9 cellular contexts compared by ENCODE assay signal in the genomic region with DNA sequence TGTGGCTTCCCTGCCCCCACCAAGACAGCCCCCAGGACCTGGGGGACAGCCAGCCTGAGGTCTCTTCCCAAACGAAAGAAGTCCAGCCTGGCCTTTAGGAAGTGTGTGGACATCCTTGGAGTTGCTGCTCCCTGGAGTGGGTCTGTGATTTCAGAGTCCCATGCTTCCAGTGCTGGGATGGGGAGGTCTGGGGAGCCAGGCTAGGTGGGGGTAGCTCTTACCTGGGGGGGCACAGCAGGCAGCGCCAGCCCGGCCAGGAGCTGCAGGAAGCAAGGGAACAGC. TPM values are rescaled to one million over a fixed set of nuclear protein-coding genes. Genes with fewer than 3 reads are reported as not detected.
DNase-seq lines count a peak whose midpoint lies in the region; ATAC-seq and TF ChIP-seq lines count a peak whose summit lies in the region.
"Had no signal": no experiment of that assay in that cellular context is flagged by ENCODE, and none has a peak within 500 bp of the region (broad histone marks: within the 10 kb centered on the region; RNA-seq: fewer than 3 reads in every experiment).

No MANE protein-coding gene starts in this region.

- H3K36me3 ChIP-seq in Caco-2 (ENCODE audit: control insufficient read depth, insufficient read depth, low read length) (no peaks in the 10 kb centered on the region), SJSA1 (no peaks in the 10 kb centered on the region), trophoblast cell (ENCODE audit: control insufficient read depth in 1 of 2, insufficient read depth in 2 of 2, low read length in 2 of 2) (peaks cover 16 to 17% of the 10 kb centered on the region in 2 experiments)

- peak overlapping the region; percentile 35 for H4K12ac ChIP-seq in trophoblast cell (ENCODE audit: low read depth, low read length)

- H2AK5ac ChIP-seq in trophoblast cell (ENCODE audit: low read length): peak overlapping the region; percentile 19

- WGBS in trophoblast cell (ENCODE audit: extremely low coverage, insufficient coverage, insufficient read length): no CpG with 5 or more reads among the region's 3 CpGs

- no TSS peak for BruUV-seq in Caco-2 (replicated peaks; lab: Mats Ljungman, UMichigan)

- H3K27me3 ChIP-seq in Caco-2 (replicated peaks; ENCODE audit: control insufficient read depth, insufficient read depth, low read length): no peaks in the 10 kb centered on the region
- no peaks in the 10 kb centered on the region; the same call in 1 of the 2 replicates for H3K27me3 ChIP-seq in SJSA1 (replicated peaks)
- H3K27me3 ChIP-seq in trophoblast cell (ENCODE audit: insufficient read depth, low read length): no peaks in the 10 kb centered on the region

- intact Hi-C loops in Caco-2 (cut with micrococcal nuclease; ENCODE audit: unreplicated experiment): loop anchor here (1.0 to 5.0 kb wide), 3 partner anchors 19 to 112 kb away; a partner anchor contains a TSS

- no peaks in the 10 kb centered on the region for H3K9me3 ChIP-seq in Caco-2
- H3K9me3 ChIP-seq in SJSA1 (replicated peaks): no peaks in the 10 kb centered on the region
- peaks cover 2% of the 10 kb centered on the region for H3K9me3 ChIP-seq in trophoblast cell (ENCODE audit: insufficient read depth, low read depth, low read length)

- DNase-seq in Caco-2: no peak
- no peak for DNase-seq in SJSA1 (ENCODE audit: low read depth in 1 of 2, low spot score in 2 of 2)
- no peak for DNase-seq in foreskin fibroblast
- DNase-seq in trophoblast cell: no peak
- no peak for DNase-seq in NCI-H187 (lab: John Stamatoyannopoulos, UW)
- no peak for DNase-seq in NCI-H2171 treated with DMSO at 0.1 percent for 48 hours (lab: John Stamatoyannopoulos, UW)
- DNase-seq: activated CD4-positive, alpha-beta T cell treated with anti-CD3 and anti-CD28 coated beads, Interleukin-2, amount 50 U/mL, for 4 hours had no signal

- peak overlapping the region; percentile 76 for H4K91ac ChIP-seq in trophoblast cell (ENCODE audit: low read depth, low read length)

- peak overlapping the region; percentile 12 for H3K18ac ChIP-seq in trophoblast cell (ENCODE audit: low read length)

- H3K4ac ChIP-seq in trophoblast cell (ENCODE audit: low read depth, low read length): no peak overlapping the region

- H3K14ac ChIP-seq in trophoblast cell (ENCODE audit: low read length): peak overlapping the region; percentile 64

- H3K4me1 ChIP-seq in Caco-2 (peaks cover 45% of the 10 kb centered on the region), SJSA1 (replicated peaks) (peaks cover 9% of the 10 kb centered on the region), trophoblast cell (ENCODE audit: control insufficient read depth in 1 of 2, insufficient read depth in 2 of 2, low read length in 2 of 2) (peaks cover 22 to 27% of the 10 kb centered on the region in 2 experiments)

- no peaks in the 10 kb centered on the region for H3K9me3 Mint-ChIP-seq in Caco-2 (ENCODE audit: unreplicated experiment)

- H3K27ac Mint-ChIP-seq in Caco-2 (ENCODE audit: unreplicated experiment): no peak overlapping the region

- CTCF ChIA-PET in Caco-2 (lab: Charles Lee): interaction anchor here (0.6 to 1.0 kb wide), 3 partner anchors 9 to 16 kb away, joined by 3 to 4 read pairs (median 3); no protein-coding TSS in a partner anchor

- POLR2A ChIA-PET in Caco-2 (lab: Charles Lee): interaction anchor here (0.6 to 1.0 kb wide), 6 partner anchors 19 to 118 kb away, joined by 3 to 6 read pairs (median 4); a partner anchor contains a TSS

- no peak overlapping the region for H3K23ac ChIP-seq in trophoblast cell (ENCODE audit: low read length)

- no peaks in the 10 kb centered on the region for H3K27me3 Mint-ChIP-seq in Caco-2 (ENCODE audit: insufficient read depth, unreplicated experiment)

- peak overlapping the region; percentile 18 for H2BK5ac ChIP-seq in trophoblast cell (ENCODE audit: low read depth, low read length, poor library complexity)

- H3K79me2 ChIP-seq in trophoblast cell (ENCODE audit: control insufficient read depth, insufficient read depth, low read length, poor library complexity): peaks cover 16% of the 10 kb centered on the region

- H2AFZ ChIP-seq in trophoblast cell (ENCODE audit: insufficient read depth, low read length, poor library complexity): no peak overlapping the region

- H3K36me3 Mint-ChIP-seq in Caco-2 (ENCODE audit: insufficient read depth, unreplicated experiment): peaks cover 5% of the 10 kb centered on the region

- ATAC-seq in GM21825 (IDR thresholded peaks at IDR 0.05; ENCODE audit: unreplicated experiment) (no peak), GM18517 (IDR thresholded peaks at IDR 0.05; ENCODE audit: unreplicated experiment) (no peak)

- peak overlapping the region; percentile 60 for H3K4me3 ChIP-seq in Caco-2 (ENCODE audit: low read depth, low read length)
- H3K4me3 ChIP-seq in SJSA1: peak overlapping the region; percentile 40
- H3K4me3 ChIP-seq in foreskin fibroblast (ENCODE audit: low read depth in 1 of 2, low read length in 2 of 2): peak overlapping the region; percentile 57 to 72
- peak overlapping the region; percentile 59 for H3K4me3 ChIP-seq in trophoblast cell (ENCODE audit: low read depth, low read length)

- H3K4me2 ChIP-seq in trophoblast cell (ENCODE audit: low read length): peak overlapping the region; percentile 64

- peak overlapping the region; percentile 43 for H3K4me3 Mint-ChIP-seq in Caco-2 (ENCODE audit: unreplicated experiment)

- H4K8ac ChIP-seq in trophoblast cell (ENCODE audit: low read depth, low read length): peak overlapping the region; percentile 33

- peak overlapping the region; percentile 28 for H2BK120ac ChIP-seq in trophoblast cell (ENCODE audit: insufficient read depth, low read length, poor library complexity)

- H3K9ac ChIP-seq in trophoblast cell (ENCODE audit: low read length): no peak overlapping the region

- peaks cover 33% of the 10 kb centered on the region for H3K79me1 ChIP-seq in trophoblast cell (ENCODE audit: low read length)

- TF ChIP-seq CTCF in Caco-2 (IDR thresholded peaks at IDR 0.05; ENCODE audit: insufficient read depth in 1 of 2, low read depth in 1 of 2, low read length in 1 of 2, severe bottlenecking in 1 of 2, unreplicated experiment in 1 of 2) (no peak), foreskin fibroblast (IDR thresholded peaks at IDR 0.05; ENCODE audit: low read depth, low read length) (no peak)

- no peak overlapping the region for H2BK12ac ChIP-seq in trophoblast cell (ENCODE audit: low read length)

- peaks cover 13% of the 10 kb centered on the region for H3K4me1 Mint-ChIP-seq in Caco-2 (ENCODE audit: low read depth, unreplicated experiment)

- H3K27ac ChIP-seq in SJSA1 (no peak overlapping the region), trophoblast cell (ENCODE audit: low read depth, low read length) (peak overlapping the region; percentile 61)

RNA-seq across cellular contexts. Expression of a gene that starts 0.5 kb away (rescaled TPM):
- total RNA-seq in Caco-2 (2022): 8.9 and 9.1 TPM in 2 replicates
- 0.79 and 1.6 TPM in 2 replicates for total RNA-seq in SJSA1 (2014; rRNA removed; shearing (Covaris generic))
- polyA plus RNA-seq in trophoblast cell (2013): 746 and 849 TPM in 2 replicates

RNA-seq across cellular contexts. Expression of a gene that starts 31.8 kb away (rescaled TPM):
- 6.8 and 9.8 TPM in 2 replicates for total RNA-seq in Caco-2 (2022)
- total RNA-seq in SJSA1 (2014; rRNA removed; shearing (Covaris generic)): not detected in 2 replicates
- polyA plus RNA-seq in trophoblast cell (2013): 0.31 and 0.67 TPM in 2 replicates

RNA-seq across cellular contexts. Expression of a gene that starts 47.8 kb away (rescaled TPM):
- 48.8 and 54.4 TPM in 2 replicates for total RNA-seq in Caco-2 (2022)
- 43.5 and 46.5 TPM in 2 replicates for total RNA-seq in SJSA1 (2014; rRNA removed; shearing (Covaris generic))
- 115 and 119 TPM in 2 replicates for polyA plus RNA-seq in trophoblast cell (2013)
